ENCODE assay signal across 32 cellular contexts in genomic region chr2:136534817-136535216, GRCh38.
"Had no signal": no experiment of that assay in that cellular context is flagged by ENCODE, and none has a peak within 500 bp of the region (broad histone marks: within the 10 kb centered on the region; RNA-seq: fewer than 3 reads in every experiment).

No MANE protein-coding gene starts in this region.

- H3K4me1 ChIP-seq: adrenal gland, body of pancreas, breast epithelium, SJSA1 had no signal

- H3K9me3 ChIP-seq: adrenal gland, body of pancreas, breast epithelium, SJSA1 had no signal

- DNase-seq: activated B cell treated with CpG ODN at 0.5 μM for 24 hours; activated CD4-positive, alpha-beta memory T cell treated with anti-CD3 and anti-CD28 coated beads for 36 hours; activated CD4-positive, alpha-beta T cell treated with anti-CD3 and anti-CD28 coated beads for 4 hours; activated CD4-positive, alpha-beta T cell treated with anti-CD3 and anti-CD28 coated beads, Interleukin-2, amount 50 U/mL, for 1 hour; activated CD4-positive, CD25-positive, alpha-beta regulatory T cell treated with anti-CD3 and anti-CD28 coated beads, Interleukin-2, amount 50 U/mL, for 72 hours; activated CD8-positive, alpha-beta memory T cell treated with anti-CD3 and anti-CD28 coated beads, Interleukin-2, amount 50 U/mL, for 4 hours; activated gamma-delta T cell treated with Interleukin-2 at 50 U/mL for 16 hours; activated naive CD4-positive, alpha-beta T cell treated with anti-CD3 and anti-CD28 coated beads for 36 hours; activated T-cell treated with anti-CD3 and anti-CD28 coated beads for 4 hours; activated T-cell treated with anti-CD3 and anti-CD28 coated beads, Interleukin-2, amount 50 U/mL, for 4 hours; adrenal gland; body of pancreas; cerebellar nuclear complex; Karpas-422; KBM-7; NCI-H1105; NCI-H1417 treated with DMSO at 0.1 percent for 48 hours; NCI-H187 treated with DMSO at 0.1 percent for 48 hours; NCI-H2081; NCI-H2171 treated with DMSO at 0.1 percent for 48 hours; NCI-H2227 treated with DMSO at 0.1 percent for 48 hours; NCI-H526; NCI-H748 treated with DMSO at 0.1 percent for 48 hours; SHP77 treated with DMSO at 0.1 percent for 48 hours; T-helper 1 cell; T-helper 2 cell; T-helper 9 cell had no signal

- H3K27ac ChIP-seq: adrenal gland, body of pancreas, breast epithelium, SJSA1, VCaP had no signal

- ATAC-seq: activated naive CD4-positive, alpha-beta T cell treated with anti-CD3 and anti-CD28 coated beads, Interleukin-2, amount 50 U/mL, for 72 hours; activated T-cell treated with anti-CD3 and anti-CD28 coated beads, Interleukin-2, amount 50 U/mL, for 4 hours; body of pancreas; SK-N-SH treated with all-trans-retinoic acid at 6 μM for 48 hours had no signal

- H3K4me3 ChIP-seq: adrenal gland, body of pancreas, breast epithelium, SJSA1 had no signal

- H3K36me3 ChIP-seq: adrenal gland, breast epithelium, SJSA1 had no signal

- H3K27me3 ChIP-seq: adrenal gland, body of pancreas, breast epithelium, SJSA1 had no signal
